In genomic region chr12:30698346-30698745, GRCh38 we compare ENCODE assay signal across 25 cellular contexts.
"Had no signal": no experiment of that assay in that cellular context is flagged by ENCODE, and none has a peak within 500 bp of the region (broad histone marks: within the 10 kb centered on the region; RNA-seq: fewer than 3 reads in every experiment).

No MANE protein-coding gene starts in this region.

- H3K27ac ChIP-seq: heart left ventricle, left ventricle myocardium inferior, pancreas, prostate gland, skin epidermis, stomach, testis, thyroid gland, upper lobe of right lung had no signal

- H3K27ac Mint-ChIP-seq: mesothelial cell of epicardium; stimulated activated effector memory CD8-positive, alpha-beta T cell treated with anti-CD3 and anti-CD28 coated beads, Interleukin-12 subunit alpha, Interleukin-12 subunit beta, amount 100 ng/mL, for 72 hours had no signal

- H3K9me3 Mint-ChIP-seq: mesothelial cell of epicardium; naive thymus-derived CD4-positive, alpha-beta T cell; stimulated activated effector memory CD8-positive, alpha-beta T cell treated with anti-CD3 and anti-CD28 coated beads, Interleukin-12 subunit alpha, Interleukin-12 subunit beta, amount 100 ng/mL, for 72 hours had no signal

- H3K4me3 Mint-ChIP-seq: mesothelial cell of epicardium; stimulated activated effector memory CD8-positive, alpha-beta T cell treated with anti-CD3 and anti-CD28 coated beads, Interleukin-12 subunit alpha, Interleukin-12 subunit beta, amount 100 ng/mL, for 72 hours had no signal

- DNase-seq: heart left ventricle; islet precursor cell; left ventricle myocardium inferior; mesendoderm; naive thymus-derived CD4-positive, alpha-beta T cell; nucleus accumbens; pancreas; posterior cingulate gyrus; retina; right cardiac atrium; stimulated activated CD4-positive, alpha-beta T cell treated with anti-CD3 and anti-CD28 coated beads, Interleukin-12 subunit alpha, Interleukin-12 subunit beta, amount 100 ng/mL, for 4 hours; stimulated activated CD4-positive, alpha-beta T cell treated with anti-CD3 and anti-CD28 coated beads, Interleukin-15, amount 100 ng/mL, for 24 hours; stimulated activated CD4-positive, alpha-beta T cell treated with anti-CD3 and anti-CD28 coated beads, Interleukin-2, amount 100 ng/mL, for 24 hours; stimulated activated CD4-positive, alpha-beta T cell treated with anti-CD3 and anti-CD28 coated beads, Interleukin-4, amount 100 ng/mL, for 1 hour; stimulated activated naive CD4-positive, alpha-beta T cell treated with Interleukin-2 at 50 U/mL for 16 hours; stomach; testis; thyroid gland; upper lobe of right lung had no signal

- H3K9me3 ChIP-seq: heart left ventricle, left ventricle myocardium inferior, pancreas, prostate gland, stomach, testis, thyroid gland, upper lobe of right lung had no signal

- H3K36me3 ChIP-seq: heart left ventricle, left ventricle myocardium inferior, pancreas, prostate gland, stomach, thyroid gland, upper lobe of right lung had no signal

- ATAC-seq: heart left ventricle; naive thymus-derived CD4-positive, alpha-beta T cell; pancreas; right cardiac atrium; sciatic nerve; stimulated activated effector memory CD8-positive, alpha-beta T cell treated with anti-CD3 and anti-CD28 coated beads, Interleukin-12 subunit alpha, Interleukin-12 subunit beta, amount 100 ng/mL, for 72 hours; upper lobe of right lung had no signal

- H3K4me3 ChIP-seq: heart left ventricle, left ventricle myocardium inferior, lung, pancreas, prostate gland, skin epidermis, stomach, testis, thyroid gland, upper lobe of right lung had no signal

- H3K27me3 ChIP-seq: heart left ventricle, pancreas, stomach, testis, thyroid gland, upper lobe of right lung had no signal

- H3K36me3 Mint-ChIP-seq: mesothelial cell of epicardium; stimulated activated effector memory CD8-positive, alpha-beta T cell treated with anti-CD3 and anti-CD28 coated beads, Interleukin-12 subunit alpha, Interleukin-12 subunit beta, amount 100 ng/mL, for 72 hours had no signal
